Comparison of ENCODE assay signal across 8 cellular contexts in the genomic region with DNA sequence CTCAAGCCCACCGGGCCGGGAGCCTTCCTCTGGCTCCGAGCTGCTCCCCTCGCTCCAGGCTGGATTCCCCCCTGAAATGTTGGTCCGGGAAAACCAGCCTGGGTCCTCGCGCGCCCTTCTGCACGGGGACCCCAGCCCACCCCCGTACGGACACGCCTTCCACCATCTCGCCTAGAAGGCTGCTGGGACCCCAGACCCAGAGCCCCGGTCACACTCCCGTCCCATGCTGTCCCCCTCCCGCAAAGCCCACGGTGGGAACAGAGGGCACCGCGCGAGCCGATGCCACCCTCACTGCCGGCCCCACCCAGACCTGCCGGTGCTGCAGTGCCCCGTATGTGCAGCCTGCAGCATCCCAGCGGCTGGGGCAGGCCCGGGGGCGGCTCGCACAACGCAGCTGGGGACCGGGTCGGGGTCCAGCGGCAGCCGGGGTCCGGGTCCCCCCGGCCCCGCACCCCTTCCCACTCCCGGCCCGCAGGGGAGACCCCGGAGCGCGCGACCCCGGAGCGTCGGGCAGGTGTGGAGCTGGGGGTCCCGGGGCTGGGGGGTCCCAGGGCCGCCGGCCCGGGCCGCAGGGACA.
A peak's percentile ranks its signal among the peaks of the same experiment; 100 is the strongest.
DNase-seq lines count a peak whose midpoint lies in the region; ATAC-seq lines count a peak whose summit lies in the region.

No MANE protein-coding gene starts in this region.

- H3K4me3 ChIP-seq in HUES48 (ENCODE audit: low read depth, low read length) (peak overlapping the region; percentile 56), iPS-11a (ENCODE audit: low read depth, low read length) (peak overlapping the region; percentile 45)

- no peak overlapping the region for H3K9ac ChIP-seq in HUES48 (ENCODE audit: low read depth, low read length)

- H3K27me3 ChIP-seq in HUES48 (ENCODE audit: control insufficient read depth, insufficient read depth, low read length) = peaks cover 59% of the 10 kb centered on the region

- no peaks in the 10 kb centered on the region for H3K9me3 ChIP-seq in HUES48 (ENCODE audit: control insufficient read depth, insufficient read depth, low read length)

- peak; percentile 57 for DNase-seq in activated naive CD4-positive, alpha-beta T cell treated with Interleukin-2 at 50 U/mL for 16 hours
- peak; percentile 56 for DNase-seq in stimulated activated CD4-positive, alpha-beta T cell treated with anti-CD3 and anti-CD28 coated beads, Interleukin-4, amount 100 ng/mL, for 1 hour
- DNase-seq in NCI-H1092 treated with DMSO at 0.1 percent for 48 hours (lab: John Stamatoyannopoulos, UW) = no peak

- no peaks in the 10 kb centered on the region for H3K36me3 ChIP-seq in HUES48 (ENCODE audit: control insufficient read depth, insufficient read depth, low read length)

- H3K27ac ChIP-seq in HUES48 (ENCODE audit: low read depth, low read length) = no peak overlapping the region

- ATAC-seq in HG02571 (IDR thresholded peaks at IDR 0.05; ENCODE audit: unreplicated experiment) = no peak
- ATAC-seq in HG03108 (IDR thresholded peaks at IDR 0.05; ENCODE audit: unreplicated experiment) = no peak
- ATAC-seq in HG03439 (IDR thresholded peaks at IDR 0.05; ENCODE audit: unreplicated experiment) = no peak

- peaks cover 19% of the 10 kb centered on the region for H3K4me1 ChIP-seq in HUES48 (ENCODE audit: control insufficient read depth, insufficient read depth, low read length)
